20 cellular contexts compared by ENCODE assay signal in genomic region chr15:98403569-98403968, GRCh38.
DNase-seq lines count a peak whose midpoint lies in the region; ATAC-seq and TF ChIP-seq lines count a peak whose summit lies in the region.
"Had no signal": no experiment of that assay in that cellular context is flagged by ENCODE, and none has a peak within 500 bp of the region (broad histone marks: within the 10 kb centered on the region; RNA-seq: fewer than 3 reads in every experiment).

No MANE protein-coding gene starts in this region.

- H3K4me1 ChIP-seq in HCT116 (ENCODE audit: control insufficient read depth in 1 of 2, insufficient read depth in 2 of 2, low read length in 2 of 2) (no peaks in the 10 kb centered on the region), PC-3 (ENCODE audit: insufficient read depth, low read length) (no peaks in the 10 kb centered on the region)
- H3K4me1 ChIP-seq: A549, BE2C, HAP-1 had no signal

- peak; percentile 50; the same call in 1 of the 2 replicates for ATAC-seq in HCT116
- peak; percentile 31; the same call in 1 of the 2 replicates for ATAC-seq in PC-3
- ATAC-seq in GM19395 (IDR thresholded peaks at IDR 0.05; ENCODE audit: unreplicated experiment): no peak
- ATAC-seq: A549 had no signal

- H3K27me3 ChIP-seq in HCT116 (ENCODE audit: insufficient read depth, low read length) (peaks cover 14% of the 10 kb centered on the region), PC-3 (ENCODE audit: low read length) (peaks cover 52% of the 10 kb centered on the region)
- H3K27me3 ChIP-seq: BE2C; BLaER1 treated with 17β-estradiol and CSF1 and Interleukin-3, amounts not matched to agents 10 nM and 100 nM had no signal

- CTCF ChIA-PET in HCT116 (lab: Charles Lee) (interaction anchor here (1.2 kb wide), 1 partner anchor 92 kb away, joined by 4 read pairs; no protein-coding TSS in a partner anchor), PC-3 (lab: Charles Lee) (no interaction called here)

- no peak for TF ChIP-seq POLR2A in HCT116 (IDR thresholded peaks at IDR 0.05; ENCODE audit: borderline replicate concordance, extremely low read depth, insufficient read depth, insufficient read length)

- H4K20me1 ChIP-seq in HCT116 (ENCODE audit: insufficient read depth) (no peaks in the 10 kb centered on the region), PC-3 (ENCODE audit: low read length) (no peaks in the 10 kb centered on the region)
- H4K20me1 ChIP-seq: BLaER1 treated with 17β-estradiol and CSF1 and Interleukin-3, amounts not matched to agents 10 nM and 100 nM had no signal

- POLR2A ChIA-PET in HCT116 (lab: Charles Lee): no interaction called here
- POLR2A ChIA-PET in PC-3 (lab: Charles Lee; ENCODE audit: unreplicated experiment): no interaction called here

- peak; percentile 55 for TF ChIP-seq CTCF in C4-2B (conservative IDR thresholded peaks at IDR 0.05)
- 0 out of 6 replicates have a peak, but pooled peaks of 2 of the 3 experiments have one; percentile 5 to 7 for TF ChIP-seq CTCF in HCT116 (IDR thresholded peaks at IDR 0.05 in 2 of 3, conservative IDR thresholded peaks at IDR 0.05 in 1 of 3; ENCODE audit: borderline replicate concordance in 1 of 3, insufficient read depth in 1 of 3, low read depth in 2 of 3, low read length in 2 of 3)
- no peak; the same call in 1 of the 2 replicates for TF ChIP-seq CTCF in PC-3 (conservative IDR thresholded peaks at IDR 0.05; ENCODE audit: low read depth, low read length)

- H3K4me3 ChIP-seq in HCT116 (replicated peaks in 1 of 2; ENCODE audit: low read depth in 1 of 2, low read length in 2 of 2) (no peak overlapping the region), PC-3 (ENCODE audit: low read length) (no peak overlapping the region)
- H3K4me3 ChIP-seq: A549; BLaER1 treated with 17β-estradiol and CSF1 and Interleukin-3, amounts not matched to agents 10 nM and 100 nM; HAP-1 had no signal

- RAD21 ChIA-PET in HCT116 (lab: Charles Lee; ENCODE audit: low non-redundant PET in 1 of 2, low total read pairs in 2 of 2, uncharacterized antibody in 2 of 2, unreplicated experiment in 2 of 2): no interaction called here

- no peak overlapping the region for H3K9ac ChIP-seq in HCT116 (ENCODE audit: low read length)
- no peak overlapping the region for H3K9ac ChIP-seq in PC-3 (ENCODE audit: low read length)
- H3K9ac ChIP-seq: BLaER1 treated with 17β-estradiol and CSF1 and Interleukin-3, amounts not matched to agents 10 nM and 100 nM had no signal

- H3K79me2 ChIP-seq in HCT116 (ENCODE audit: insufficient read depth, low read length) (no peaks in the 10 kb centered on the region), PC-3 (ENCODE audit: low read length) (no peaks in the 10 kb centered on the region)

- H3K9me3 ChIP-seq in HCT116 (ENCODE audit: control insufficient read depth in 1 of 2, insufficient read depth in 1 of 2, low read depth in 1 of 2, low read length in 2 of 2) (no peaks in the 10 kb centered on the region), PC-3 (ENCODE audit: low read length) (no peaks in the 10 kb centered on the region)
- H3K9me3 ChIP-seq: BE2C; BLaER1 treated with 17β-estradiol and CSF1 and Interleukin-3, amounts not matched to agents 10 nM and 100 nM; HAP-1 had no signal

- no peaks in the 10 kb centered on the region for H3F3A ChIP-seq in PC-3 (ENCODE audit: low read length, unreplicated experiment)

- BruUV-seq in HCT116 (replicated peaks; lab: Mats Ljungman, UMichigan): no TSS peak
- BruUV-seq in PC-3 (replicated peaks; lab: Mats Ljungman, UMichigan): no TSS peak

- intact Hi-C loops in HCT116 (cut with micrococcal nuclease) (no loop called here), PC-3 (cut with micrococcal nuclease) (no loop called here)

- H3K27ac ChIP-seq in C4-2B: no peak overlapping the region
- no peak overlapping the region for H3K27ac ChIP-seq in HCT116 (ENCODE audit: low read depth, low read length)
- H3K27ac ChIP-seq in PC-3 (ENCODE audit: low read length): no peak overlapping the region
- H3K27ac ChIP-seq: A549; BLaER1 treated with 17β-estradiol and CSF1 and Interleukin-3, amounts not matched to agents 10 nM and 100 nM had no signal

- DNase-seq in HCT116 (ENCODE audit: low read depth, low spot score) (no peak), PC-3 (no peak), NCI-H446 (lab: John Stamatoyannopoulos, UW) (no peak), hepatic stellate cell (ENCODE audit: low spot score) (no peak)
- DNase-seq: 8988T; ACHN; AML-193; BE2C; Calu3; CD4-positive, alpha-beta memory T cell; COR-L47; DMS53; DMS79 treated with DMSO at 0.1 percent for 48 hours; GDM1; GOT3 had no signal

- no peak overlapping the region for H2AFZ ChIP-seq in HCT116 (ENCODE audit: low read depth, low read length, poor library complexity, severe bottlenecking)
- H2AFZ ChIP-seq in PC-3 (ENCODE audit: low read length): no peak overlapping the region

- TF ChIP-seq RAD21 in HCT116 (IDR thresholded peaks at IDR 0.05; ENCODE audit: low read depth): no peak

- H3K36me3 ChIP-seq in HCT116 (ENCODE audit: control insufficient read depth in 1 of 2, insufficient read depth in 2 of 2, low read length in 2 of 2): no peaks in the 10 kb centered on the region
- H3K36me3 ChIP-seq in PC-3 (ENCODE audit: low read depth, low read length): no peaks in the 10 kb centered on the region
- H3K36me3 ChIP-seq: BE2C; BLaER1 treated with 17β-estradiol and CSF1 and Interleukin-3, amounts not matched to agents 10 nM and 100 nM; HAP-1 had no signal

- H3K9me2 ChIP-seq in HCT116 (ENCODE audit: insufficient read depth): no peaks in the 10 kb centered on the region
- no peaks in the 10 kb centered on the region for H3K9me2 ChIP-seq in PC-3 (replicated peaks; ENCODE audit: low read length)

- H3K4me2 ChIP-seq in HCT116 (ENCODE audit: low read length) (no peak overlapping the region), PC-3 (ENCODE audit: low read length) (no peak overlapping the region)
- H3K4me2 ChIP-seq: A549; BLaER1 treated with 17β-estradiol and CSF1 and Interleukin-3, amounts not matched to agents 10 nM and 100 nM had no signal

TF ChIP-seq in HCT116, 20 proteins besides CTCF, POLR2A, EP300 and RAD21 (continues in another document):
- TF ChIP-seq SP1 (IDR thresholded peaks at IDR 0.05; ENCODE audit: low read depth): no peak
- no peak for TF ChIP-seq ELF1 (IDR thresholded peaks at IDR 0.05; ENCODE audit: borderline replicate concordance, low read depth)
- TF ChIP-seq POLR2AphosphoS5 (IDR thresholded peaks at IDR 0.05; ENCODE audit: low read depth, low read length): no peak
- TF ChIP-seq CEBPB (IDR thresholded peaks at IDR 0.05; ENCODE audit: low read depth): no peak
- no peak for TF ChIP-seq TCF7L2 (IDR thresholded peaks at IDR 0.05; ENCODE audit: borderline replicate concordance, extremely low read depth, insufficient read depth, insufficient read length)
- TF ChIP-seq EGR1 (IDR thresholded peaks at IDR 0.05; ENCODE audit: low read depth): no peak
- TF ChIP-seq JUND (IDR thresholded peaks at IDR 0.05): no peak
- no peak for TF ChIP-seq EZH2 (IDR thresholded peaks at IDR 0.05)
- no peak for TF ChIP-seq YY1 (IDR thresholded peaks at IDR 0.05; ENCODE audit: extremely low read depth, insufficient replicate concordance, low read depth, low read length)
- TF ChIP-seq SRF (IDR thresholded peaks at IDR 0.05; ENCODE audit: low read depth): no peak
- no peak for TF ChIP-seq ATF3 (IDR thresholded peaks at IDR 0.05)
- TF ChIP-seq CBX3 (IDR thresholded peaks at IDR 0.05; ENCODE audit: low read depth): no peak
- TF ChIP-seq FOSL1 (IDR thresholded peaks at IDR 0.05; ENCODE audit: low read depth): no peak
- no peak for TF ChIP-seq REST (IDR thresholded peaks at IDR 0.05; ENCODE audit: low read depth)
- no peak for TF ChIP-seq ZBTB33 (IDR thresholded peaks at IDR 0.05; ENCODE audit: extremely low read depth, insufficient replicate concordance, low read length)
